In genomic region chr5:122498163-122498562, GRCh38 we compare ENCODE assay signal across 10 cellular contexts.
DNase-seq lines count a peak whose midpoint lies in the region; ATAC-seq and TF ChIP-seq lines count a peak whose summit lies in the region.
"Had no signal": no experiment of that assay in that cellular context is flagged by ENCODE, and none has a peak within 500 bp of the region (broad histone marks: within the 10 kb centered on the region; RNA-seq: fewer than 3 reads in every experiment).

No MANE protein-coding gene starts in this region.

- no peak overlapping the region for H3T11ph ChIP-seq in H9 (ENCODE audit: low read length)

- no peaks in the 10 kb centered on the region for H3K27me3 ChIP-seq in H9 (ENCODE audit: insufficient read depth, low read length)
- H3K27me3 ChIP-seq in brain microvascular endothelial cell (replicated peaks): no peaks in the 10 kb centered on the region
- no peaks in the 10 kb centered on the region for H3K27me3 ChIP-seq in gastrocnemius medialis

- ATAC-seq in gastrocnemius medialis: no peak
- ATAC-seq: right cardiac atrium had no signal

- no peak overlapping the region for H4K8ac ChIP-seq in H9 (replicated peaks; ENCODE audit: insufficient read length, low read depth, low read length)

- no peak overlapping the region for H2BK15ac ChIP-seq in H9 (ENCODE audit: low read depth, low read length)

- H4K5ac ChIP-seq in H9 (ENCODE audit: insufficient read length, low read depth, low read length): no peak overlapping the region

- no peak for TF ChIP-seq POLR2A in gastrocnemius medialis (IDR thresholded peaks at IDR 0.05)

- H3K56ac ChIP-seq in H9 (ENCODE audit: insufficient read length, low read depth, low read length): no peak overlapping the region

- TF ChIP-seq CTCF in H9 (conservative IDR thresholded peaks at IDR 0.05): peak; percentile 69
- peak; percentile 60 for TF ChIP-seq CTCF in brain microvascular endothelial cell (IDR thresholded peaks at IDR 0.05; ENCODE audit: low read depth, low read length, missing control alignments)
- TF ChIP-seq CTCF in gastrocnemius medialis (IDR thresholded peaks at IDR 0.05 in 4 of 5, conservative IDR thresholded peaks at IDR 0.05 in 1 of 5): no peak

- DNase-seq in AG08396 (ENCODE audit: low spot score) (peak; percentile 21), H9 (peak; percentile 76), brain microvascular endothelial cell (peak; percentile 11), left kidney (ENCODE audit: low read depth, low spot score) (peak; percentile 75), SIG-M5 treated with dmso at 0.1 percent for 504 hours (lab: John Stamatoyannopoulos, UW; ENCODE audit: unreplicated experiment) (no peak), MV-4-11 (lab: John Stamatoyannopoulos, UW) (no peak), gastrocnemius medialis (no peak), hepatic stellate cell (ENCODE audit: low spot score) (no peak)
- DNase-seq: activated naive CD8-positive, alpha-beta T cell treated with anti-CD3 and anti-CD28 coated beads, Interleukin-2, amount 10 ng/mL, durations not matched to agents 7 days and 5 days had no signal

- H3K9ac ChIP-seq in H9 (ENCODE audit: extremely low read depth, insufficient read length, low read length): no peak overlapping the region

- H3K4ac ChIP-seq in H9 (ENCODE audit: low read depth, low read length): no peak overlapping the region

- H3K4me2 ChIP-seq in H9 (ENCODE audit: insufficient read depth, insufficient read length, low read length): no peak overlapping the region

- H2BK20ac ChIP-seq in H9 (ENCODE audit: low read depth, low read length, poor library complexity, severe bottlenecking): no peak overlapping the region

- H3K4me1 ChIP-seq in H9 (ENCODE audit: insufficient read depth, low read length): no peaks in the 10 kb centered on the region
- H3K4me1 ChIP-seq in gastrocnemius medialis: no peaks in the 10 kb centered on the region

- no peaks in the 10 kb centered on the region for H4K20me1 ChIP-seq in H9 (ENCODE audit: control insufficient read depth, insufficient read depth, insufficient read length)

- no peak overlapping the region for H3K23ac ChIP-seq in H9 (ENCODE audit: insufficient read length, low read depth, low read length)

- H3K4me1 Mint-ChIP-seq in H9: peaks cover 31% of the 10 kb centered on the region in 2 experiments
- H3K4me1 Mint-ChIP-seq: activated naive CD8-positive, alpha-beta T cell treated with anti-CD3 and anti-CD28 coated beads, Interleukin-2, amount 10 ng/mL, durations not matched to agents 7 days and 5 days had no signal

- no peaks in the 10 kb centered on the region for H3K79me2 ChIP-seq in H9 (ENCODE audit: insufficient read depth, low read length)

- H3K23me2 ChIP-seq in H9 (ENCODE audit: insufficient read length, low read depth, low read length, poor library complexity, severe bottlenecking): no peaks in the 10 kb centered on the region

- no peaks in the 10 kb centered on the region for H3K79me1 ChIP-seq in H9 (ENCODE audit: insufficient read depth, low read depth, low read length, poor library complexity, severe bottlenecking)

- H2BK120ac ChIP-seq in H9 (ENCODE audit: low read depth, low read length, poor library complexity, severe bottlenecking): no peak overlapping the region

- H3K4me3 ChIP-seq in brain microvascular endothelial cell (ENCODE audit: low read depth, low read length): no peak overlapping the region
- no peak overlapping the region for H3K4me3 ChIP-seq in gastrocnemius medialis

- H3K27ac Mint-ChIP-seq in H9: peak overlapping the region in 2 of 3 experiments; percentile 46 to 62; a peak in 2 of 7 replicates
- H3K27ac Mint-ChIP-seq: activated naive CD8-positive, alpha-beta T cell treated with anti-CD3 and anti-CD28 coated beads, Interleukin-2, amount 10 ng/mL, durations not matched to agents 7 days and 5 days had no signal

- in situ Hi-C loops in brain microvascular endothelial cell (cut with HindIII; ENCODE audit: low pct_ligation_motif_present, low sequenced_read_pairs): no loop called here
- in situ Hi-C loops in gastrocnemius medialis (cut with MboI; ENCODE audit: low sequenced_read_pairs in 4 of 4): no loop called here

- no peak overlapping the region for H3K18ac ChIP-seq in H9 (ENCODE audit: insufficient read length, low read depth, low read length)

- no peak overlapping the region for H2AFZ ChIP-seq in H9 (ENCODE audit: low read length)

- H2BK12ac ChIP-seq in H9 (ENCODE audit: insufficient read length, low read depth, low read length): no peak overlapping the region

- no peak overlapping the region for H2AK5ac ChIP-seq in H9 (ENCODE audit: insufficient read length, low read length)

- H3K36me3 Mint-ChIP-seq in H9 (ENCODE audit: insufficient read depth in 1 of 3, low read depth in 3 of 3): no peaks in the 10 kb centered on the region
- H3K36me3 Mint-ChIP-seq: activated naive CD8-positive, alpha-beta T cell treated with anti-CD3 and anti-CD28 coated beads, Interleukin-2, amount 10 ng/mL, durations not matched to agents 7 days and 5 days had no signal

- H4K91ac ChIP-seq in H9 (ENCODE audit: insufficient read length, low read depth, low read length): no peak overlapping the region

- WGBS in H9 (ENCODE audit: extremely low coverage, insufficient read length, low lambda C conversion rate): no CpG with 5 or more reads among the region's 2 CpGs

- no peak overlapping the region for H3K4me3 Mint-ChIP-seq in H9
- H3K4me3 Mint-ChIP-seq: activated naive CD8-positive, alpha-beta T cell treated with anti-CD3 and anti-CD28 coated beads, Interleukin-2, amount 10 ng/mL, durations not matched to agents 7 days and 5 days had no signal

- H3K9me3 ChIP-seq in H9 (ENCODE audit: control insufficient read depth, low read depth, low read length) (no peaks in the 10 kb centered on the region), gastrocnemius medialis (no peaks in the 10 kb centered on the region)

- no peaks in the 10 kb centered on the region for H3K9me3 Mint-ChIP-seq in H9
- H3K9me3 Mint-ChIP-seq: activated naive CD8-positive, alpha-beta T cell treated with anti-CD3 and anti-CD28 coated beads, Interleukin-2, amount 10 ng/mL, durations not matched to agents 7 days and 5 days had no signal

- intact Hi-C loops in gastrocnemius medialis (cut with DNase I; ENCODE audit: low total_unique reads): no loop called here

- H3K36me3 ChIP-seq in brain microvascular endothelial cell (replicated peaks): no peaks in the 10 kb centered on the region
- no peaks in the 10 kb centered on the region for H3K36me3 ChIP-seq in gastrocnemius medialis

- H3K14ac ChIP-seq in H9 (ENCODE audit: insufficient read depth, low read length): no peak overlapping the region

- H2BK5ac ChIP-seq in H9 (ENCODE audit: insufficient read length, low read length): no peak overlapping the region

- no peak overlapping the region for H3K27ac ChIP-seq in H9 (ENCODE audit: insufficient read length, low read depth, low read length)
- H3K27ac ChIP-seq in brain microvascular endothelial cell: no peak overlapping the region
- H3K27ac ChIP-seq in gastrocnemius medialis: no peak overlapping the region

- no peaks in the 10 kb centered on the region for H3K27me3 Mint-ChIP-seq in H9 (ENCODE audit: low read depth)

Comparison
In these comparisons a context has a peak if more than half of its experiments do, and no peak if none do; other contexts are left out.
1. DNase-seq: peak in AG08396 (single experiment), H9 (single experiment), brain microvascular endothelial cell (single experiment) and left kidney (single experiment); none in SIG-M5 treated with dmso at 0.1 percent for 504 hours (single experiment), MV-4-11 (single experiment), gastrocnemius medialis (0 of 2) and hepatic stellate cell (single experiment).
2. CTCF ChIP-seq: peak in H9 (single experiment) and brain microvascular endothelial cell (single experiment); none in gastrocnemius medialis (0 of 5).